ENCODE assay signal across 8 cellular contexts in the genomic region with DNA sequence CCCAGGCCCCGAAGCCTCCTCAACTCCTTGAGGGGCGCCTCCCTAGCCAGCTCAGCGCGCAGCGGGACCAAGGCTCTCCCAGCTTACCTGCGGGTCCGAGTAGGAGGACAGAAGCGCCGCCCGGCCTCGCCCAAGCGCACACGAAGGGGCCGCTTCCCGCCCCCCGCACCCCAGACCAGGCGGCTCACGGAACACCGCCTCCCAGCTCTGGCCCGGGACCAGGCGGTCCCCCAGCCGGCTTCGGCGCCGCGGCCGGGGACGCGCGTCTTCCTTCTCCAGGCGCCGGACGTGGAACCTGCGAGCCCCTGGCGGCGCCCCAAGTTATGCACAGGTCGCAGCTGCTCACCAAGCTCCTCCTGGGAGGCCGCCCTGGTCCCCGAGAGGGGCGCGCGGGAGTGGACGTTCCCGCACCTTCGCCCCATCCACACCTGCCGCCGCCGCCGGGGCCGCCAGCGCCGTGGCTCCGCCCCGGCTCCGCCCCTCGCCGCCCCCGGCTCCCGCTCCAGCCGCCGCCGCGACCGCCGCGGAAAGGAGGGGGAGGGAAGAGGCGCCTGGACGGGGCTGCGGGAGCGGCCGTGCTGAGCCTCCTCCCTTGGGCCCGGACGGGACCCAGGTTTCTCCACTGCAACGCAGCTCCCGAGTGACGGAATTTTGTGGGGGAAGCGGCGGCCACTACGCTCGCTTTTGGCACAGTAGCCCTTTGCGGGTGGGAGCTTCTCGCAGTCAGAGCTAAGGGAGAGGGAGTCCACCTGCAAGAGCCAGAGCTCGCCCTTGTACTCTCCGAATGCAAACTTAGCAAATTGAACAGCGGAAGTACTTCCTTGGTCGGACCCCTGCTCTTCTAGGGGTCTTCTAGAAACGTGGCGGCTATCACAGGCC.
DNase-seq lines count a peak whose midpoint lies in the region; ATAC-seq and TF ChIP-seq lines count a peak whose summit lies in the region.

No MANE protein-coding gene starts in this region.

- peak; percentile 17 to 28 (median 23) for DNase-seq in T-helper 17 cell
- peak; percentile 32 to 40 (median 34) for DNase-seq in immature natural killer cell
- peak; percentile 52 for DNase-seq in stimulated activated CD4-positive, alpha-beta T cell treated with anti-CD3 and anti-CD28 coated beads, Interleukin-12 subunit alpha, Interleukin-12 subunit beta, amount 100 ng/mL, for 4 hours
- no peak for DNase-seq in NCI-H446 treated with DMSO at 0.1 percent for 48 hours (lab: John Stamatoyannopoulos, UW)

- no peaks in the 10 kb centered on the region for H3K9me3 ChIP-seq in T-helper 17 cell (ENCODE audit: control insufficient read depth, low read length, poor library complexity, severe bottlenecking)

- no peak for TF ChIP-seq CTCF in brain (conservative IDR thresholded peaks at IDR 0.05)

- H3K9me3 Mint-ChIP-seq in brain: no peaks in the 10 kb centered on the region
- H3K9me3 Mint-ChIP-seq in immature natural killer cell: peaks cover 0 to 2% (median 0%) of the 10 kb centered on the region in 6 donors

- H3K27me3 Mint-ChIP-seq in T-helper 17 cell (peaks cover 41% of the 10 kb centered on the region), brain (peaks cover 79% of the 10 kb centered on the region), immature natural killer cell (ENCODE audit: low read depth in 3 of 3) (peaks cover 23 to 50% (median 29%) of the 10 kb centered on the region in 3 donors)

- H3K27ac Mint-ChIP-seq in T-helper 17 cell (no peak overlapping the region), brain (no peak overlapping the region), immature natural killer cell (no peak overlapping the region)

- H3K36me3 Mint-ChIP-seq in T-helper 17 cell (ENCODE audit: low read depth) (no peaks in the 10 kb centered on the region), brain (no peaks in the 10 kb centered on the region), immature natural killer cell (no peaks in the 10 kb centered on the region)

- H3K4me1 Mint-ChIP-seq in T-helper 17 cell (peaks cover 11% of the 10 kb centered on the region), brain (peaks cover 9% of the 10 kb centered on the region), immature natural killer cell (peaks cover 12 to 21% of the 10 kb centered on the region in 2 donors)

- ATAC-seq in GM18511 (IDR thresholded peaks at IDR 0.05; ENCODE audit: unreplicated experiment) (peak; percentile 73), HG03039 (IDR thresholded peaks at IDR 0.05; ENCODE audit: unreplicated experiment) (peak; percentile 54), T-helper 17 cell (peak; percentile 87), HG03097 (IDR thresholded peaks at IDR 0.05; ENCODE audit: low FRiP score, unreplicated experiment) (no peak)

- H3K4me3 Mint-ChIP-seq in T-helper 17 cell (peak overlapping the region; percentile 88), brain (peak overlapping the region; percentile 64 to 87 (median 85)), immature natural killer cell (peak overlapping the region; percentile 63 to 75 (median 71))
